In genomic region chr12:19933924-19934323, GRCh38 we compare ENCODE assay signal across 30 cellular contexts.
"Had no signal": no experiment of that assay in that cellular context is flagged by ENCODE, and none has a peak within 500 bp of the region (broad histone marks: within the 10 kb centered on the region; RNA-seq: fewer than 3 reads in every experiment).

No MANE protein-coding gene starts in this region.

- H3K4me1 ChIP-seq: colonic mucosa, esophagus muscularis mucosa, esophagus squamous epithelium, foreskin keratinocyte, gastrocnemius medialis, gastroesophageal sphincter, heart left ventricle, heart right ventricle had no signal

- H3K9me3 ChIP-seq: colonic mucosa, esophagus muscularis mucosa, esophagus squamous epithelium, gastrocnemius medialis, gastroesophageal sphincter, heart left ventricle, heart right ventricle had no signal

- FAIRE-seq: endometrium, endothelial cell of umbilical vein, frontal cortex had no signal

- H2AFZ ChIP-seq: hepatocyte had no signal

- H3K79me2 ChIP-seq: hepatocyte had no signal

- H3K4me2 ChIP-seq: hepatocyte had no signal

- H3K4me3 ChIP-seq: colonic mucosa, coronary artery, dorsolateral prefrontal cortex, esophagus muscularis mucosa, esophagus squamous epithelium, gastrocnemius medialis, gastroesophageal sphincter, heart left ventricle, heart right ventricle, hepatocyte had no signal

- H3K27ac Mint-ChIP-seq: dendritic cell treated with granulocyte-macrophage colony-stimulating factor and Interleukin-4, amounts not matched to agents 40 ng/mL and 50 ng/mL, for 4 days; effector memory CD8-positive, alpha-beta T cell; endodermal cell had no signal

- DNase-seq: colonic mucosa; cortex of kidney; dermis blood vessel endothelial cell; dorsolateral prefrontal cortex; effector CD4-positive, alpha-beta T cell; effector CD8-positive, alpha-beta T cell; effector memory CD4-positive, alpha-beta T cell; effector memory CD8-positive, alpha-beta T cell; endodermal cell; erythroblast; esophagus squamous epithelium; foreskin fibroblast; foreskin keratinocyte; foreskin melanocyte; gastrocnemius medialis; glutamatergic neuron; head of caudate nucleus; heart left ventricle; heart right ventricle; hippocampal formation had no signal

- H3K27me3 ChIP-seq: colonic mucosa, esophagus muscularis mucosa, esophagus squamous epithelium, foreskin keratinocyte, gastrocnemius medialis, gastroesophageal sphincter, heart left ventricle, heart right ventricle, hepatocyte had no signal

- H3K27ac ChIP-seq: colonic mucosa, coronary artery, dorsolateral prefrontal cortex, epithelial cell of prostate, esophagus muscularis mucosa, esophagus squamous epithelium, foreskin keratinocyte, gastrocnemius medialis, gastroesophageal sphincter, heart left ventricle, heart right ventricle, hepatocyte had no signal

- ATAC-seq: effector memory CD8-positive, alpha-beta T cell; esophagus mucosa; foreskin keratinocyte; gastrocnemius medialis; gastroesophageal sphincter; heart left ventricle; heart right ventricle had no signal

- H3K36me3 ChIP-seq: colonic mucosa, esophagus muscularis mucosa, esophagus squamous epithelium, gastrocnemius medialis, gastroesophageal sphincter, heart left ventricle, heart right ventricle had no signal

- H3K27me3 Mint-ChIP-seq: dendritic cell treated with granulocyte-macrophage colony-stimulating factor and Interleukin-4, amounts not matched to agents 40 ng/mL and 50 ng/mL, for 4 days had no signal

- H3K4me3 Mint-ChIP-seq: dendritic cell treated with granulocyte-macrophage colony-stimulating factor and Interleukin-4, amounts not matched to agents 40 ng/mL and 50 ng/mL, for 4 days; effector memory CD8-positive, alpha-beta T cell; endodermal cell had no signal
